ENCODE assay signal across 11 cellular contexts in genomic region chr11:76823481-76824028, GRCh38. TPM values are rescaled to one million over a fixed set of nuclear protein-coding genes. Genes with fewer than 3 reads are reported as not detected.
A peak's percentile ranks its signal among the peaks of the same experiment; 100 is the strongest.
DNase-seq lines count a peak whose midpoint lies in the region; ATAC-seq and TF ChIP-seq lines count a peak whose summit lies in the region.
"Had no signal": no experiment of that assay in that cellular context is flagged by ENCODE, and none has a peak within 500 bp of the region (broad histone marks: within the 10 kb centered on the region; RNA-seq: fewer than 3 reads in every experiment).

No MANE protein-coding gene starts in this region.

- H3K27me3 ChIP-seq in uterus (no peaks in the 10 kb centered on the region), Karpas-422 (ENCODE audit: low read length) (no peaks in the 10 kb centered on the region)
- H3K27me3 ChIP-seq: Peyer's patch had no signal

- no peak overlapping the region for H3K9ac ChIP-seq in Karpas-422 (ENCODE audit: low read length)

- in situ Hi-C loops in T47D (cut with HindIII; ENCODE audit: low pct_unique_long_range_greater_than_20kb, low sequenced_read_pairs), result no loop called here

- TF ChIP-seq CTCF in uterus (IDR thresholded peaks at IDR 0.05), result no peak

- no peak overlapping the region for H3K4me2 ChIP-seq in Karpas-422 (ENCODE audit: low read depth, low read length, poor library complexity, severe bottlenecking)

- no peak overlapping the region for H3K4me3 Mint-ChIP-seq in activated T-cell treated with anti-CD3 and anti-CD28 coated beads, Interleukin-2, amount 50 U/mL, for 4 hours

- no peaks in the 10 kb centered on the region for H4K20me1 ChIP-seq in Karpas-422 (ENCODE audit: insufficient read depth, low read depth, low read length)

- H3K4me1 ChIP-seq in uterus (no peaks in the 10 kb centered on the region), Karpas-422 (ENCODE audit: low read length) (peaks cover 8% of the 10 kb centered on the region)
- H3K4me1 ChIP-seq: Peyer's patch had no signal

- H3K4me3 ChIP-seq in uterus, result no peak overlapping the region
- H3K4me3 ChIP-seq in Karpas-422 (ENCODE audit: low read length), result no peak overlapping the region
- H3K4me3 ChIP-seq: Peyer's patch had no signal

- no peaks in the 10 kb centered on the region for H3K79me2 ChIP-seq in Karpas-422 (ENCODE audit: low read length)

- intact Hi-C loops in left colon (cut with DNase I, micrococcal nuclease) (no loop called here), uterus (cut with DNase I; ENCODE audit: low total_unique reads) (no loop called here)

- H3K9me3 Mint-ChIP-seq in activated T-cell treated with anti-CD3 and anti-CD28 coated beads, Interleukin-2, amount 50 U/mL, for 4 hours, result no peaks in the 10 kb centered on the region

- no peaks in the 10 kb centered on the region for H3K9me2 ChIP-seq in Karpas-422 (replicated peaks; ENCODE audit: insufficient read depth, low read length)

- no peaks in the 10 kb centered on the region for H3K36me3 ChIP-seq in uterus
- H3K36me3 ChIP-seq in Karpas-422 (ENCODE audit: insufficient read depth, low read length), result no peaks in the 10 kb centered on the region
- H3K36me3 ChIP-seq: Peyer's patch had no signal

- no peak for TF ChIP-seq POLR2A in uterus (IDR thresholded peaks at IDR 0.05)

- H2AFZ ChIP-seq in Karpas-422 (ENCODE audit: low read length), result no peak overlapping the region

- H3K27me3 Mint-ChIP-seq in activated T-cell treated with anti-CD3 and anti-CD28 coated beads, Interleukin-2, amount 50 U/mL, for 4 hours (ENCODE audit: low read depth), result peaks cover 3% of the 10 kb centered on the region

- H3K36me3 Mint-ChIP-seq in activated T-cell treated with anti-CD3 and anti-CD28 coated beads, Interleukin-2, amount 50 U/mL, for 4 hours (ENCODE audit: insufficient read depth), result no peaks in the 10 kb centered on the region

- DNase-seq in NCI-H82 (lab: John Stamatoyannopoulos, UW) (peak; percentile 9), NCI-H82 treated with DMSO at 0.1 percent for 48 hours (lab: John Stamatoyannopoulos, UW; ENCODE audit: unreplicated experiment) (no peak), T47D (ENCODE audit: low read depth in 1 of 2, low spot score in 1 of 2) (peak; percentile 43 to 93), left colon (no peak), uterus (peak in 1 of 2 donors; percentile 54), Karpas-422 (no peak)
- DNase-seq in activated naive CD4-positive, alpha-beta T cell (lab: John Stamatoyannopoulos, UW), result no peak
- no peak for DNase-seq in activated T-cell treated with anti-CD3 and anti-CD28 coated beads, Interleukin-2, amount 50 U/mL, for 4 hours
- DNase-seq: cerebellar nuclear complex; Peyer's patch; stimulated activated CD4-positive, alpha-beta T cell treated with anti-CD3 and anti-CD28 coated beads, Interleukin-15, amount 100 ng/mL, for 24 hours had no signal

- peaks cover 7% of the 10 kb centered on the region for H3K4me1 Mint-ChIP-seq in activated T-cell treated with anti-CD3 and anti-CD28 coated beads, Interleukin-2, amount 50 U/mL, for 4 hours (ENCODE audit: low read depth)

- peak; percentile 81 for ATAC-seq in left colon
- ATAC-seq in activated T-cell treated with anti-CD3 and anti-CD28 coated beads, Interleukin-2, amount 50 U/mL, for 4 hours, result no peak

- H3K27ac ChIP-seq in uterus (peak overlapping the region; percentile 45 to 61), Karpas-422 (ENCODE audit: low read length) (no peak overlapping the region)

- no peaks in the 10 kb centered on the region for H3K9me3 ChIP-seq in uterus
- H3K9me3 ChIP-seq in Karpas-422 (ENCODE audit: low read length), result no peaks in the 10 kb centered on the region
- H3K9me3 ChIP-seq: Peyer's patch had no signal

RNA-seq across cellular contexts. Expression of gene ACER3, which starts 37.2 kb away (rescaled TPM):
- total RNA-seq in left colon (10 to 100 TPM; 38.9 to 55.5 TPM), uterus (10 to 100 TPM in 3 of 4 donors, 1 to 10 TPM in 1; 6.5 to 58.9 (median 27.4) TPM)
- total RNA-seq in Karpas-422 (2014; rRNA removed; shearing (Covaris generic); ENCODE audit: low replicate concordance), result 2.9 and 10.7 TPM in 2 replicates
- 10 to 100 TPM in 2 of 3 donors, 1 to 10 TPM in 1; 7.8 to 10.3 (median 10.2) TPM for total RNA-seq in activated T-cell treated with anti-CD3 and anti-CD28 coated beads, Interleukin-2, amount 50 U/mL, for 4 hours

RNA-seq across cellular contexts. Expression of gene TSKU, which starts 40.4 kb away (rescaled TPM):
- 10 to 100 TPM; 38.4 to 42.6 TPM for total RNA-seq in left colon
- total RNA-seq in uterus, result 100 to 1,000 TPM in 1 of 4 donors, 10 to 100 TPM in 3; 19.4 to 108 (median 27.4) TPM
- not detected in 2 replicates for total RNA-seq in Karpas-422 (2014; rRNA removed; shearing (Covaris generic); ENCODE audit: low replicate concordance)
- under 1 TPM; 0.16 to 0.38 (median 0.30) TPM for total RNA-seq in activated T-cell treated with anti-CD3 and anti-CD28 coated beads, Interleukin-2, amount 50 U/mL, for 4 hours

Comparison
In these comparisons a context has a peak if more than half of its experiments do, and no peak if none do; other contexts are left out.
1. DNase-seq: peak in NCI-H82 (single experiment) and T47D (2 of 2); none in NCI-H82 treated with DMSO at 0.1 percent for 48 hours (single experiment), left colon (0 of 2), Karpas-422 (single experiment), activated naive CD4-positive, alpha-beta T cell (0 of 4) and activated T-cell treated with anti-CD3 and anti-CD28 coated beads, Interleukin-2, amount 50 U/mL, for 4 hours (single experiment).
2. RNA of gene TSKU, which starts 40.4 kb away (total RNA-seq): 38.4 to 42.6 TPM in left colon and 19.4 to 108 TPM in uterus; 0.16 to 0.38 TPM in activated T-cell treated with anti-CD3 and anti-CD28 coated beads, Interleukin-2, amount 50 U/mL, for 4 hours and not detected in Karpas-422; every median in the first group is over 10 times any median in the second.